In genomic region chr4:38674206-38675144, GRCh38 we compare ENCODE assay signal across 8 cellular contexts. TPM values are rescaled to one million over a fixed set of nuclear protein-coding genes. Genes with fewer than 3 reads are reported as not detected.
DNase-seq lines count a peak whose midpoint lies in the region; ATAC-seq and TF ChIP-seq lines count a peak whose summit lies in the region.

No MANE protein-coding gene starts in this region.

- no peak for TF ChIP-seq CTCF in GM10266 (IDR thresholded peaks at IDR 0.05; ENCODE audit: control insufficient read depth, insufficient read depth, low read depth, missing control alignments)

- peak overlapping the region; percentile 64 for H3K4me3 Mint-ChIP-seq in activated naive CD8-positive, alpha-beta T cell treated with anti-CD3 and anti-CD28 coated beads, Interleukin-2, amount 50 U/mL, for 24 hours

- peak; percentile 30 for ATAC-seq in activated naive CD8-positive, alpha-beta T cell treated with anti-CD3 and anti-CD28 coated beads, Interleukin-2, amount 50 U/mL, for 24 hours
- ATAC-seq in left colon (peak; percentile 35), HG03460 (IDR thresholded peaks at IDR 0.05; ENCODE audit: unreplicated experiment) (no peak)

- H3K27ac Mint-ChIP-seq in activated naive CD8-positive, alpha-beta T cell treated with anti-CD3 and anti-CD28 coated beads, Interleukin-2, amount 50 U/mL, for 24 hours: peak overlapping the region; percentile 53

- peak overlapping the region; percentile 30 for H3K27ac ChIP-seq in temporal lobe (ENCODE audit: low read depth, low read length)

- intact Hi-C loops in left colon (cut with DNase I, micrococcal nuclease): loop anchor here (2.0 to 10.0 kb wide), 4 partner anchors 350 to 610 kb away; no protein-coding TSS in a partner anchor

- no peaks in the 10 kb centered on the region for H3K27me3 Mint-ChIP-seq in activated naive CD8-positive, alpha-beta T cell treated with anti-CD3 and anti-CD28 coated beads, Interleukin-2, amount 50 U/mL, for 24 hours

- DNase-seq in SKM-1 (lab: John Stamatoyannopoulos, UW; ENCODE audit: unreplicated experiment) (peak; percentile 9), SKM-1 treated with dmso at 0.1 percent for 144 hours (lab: John Stamatoyannopoulos, UW; ENCODE audit: unreplicated experiment) (no peak), left colon (no peak), GM10266 (ENCODE audit: extremely low spot score) (no peak), NCI-H2196 treated with DMSO at 0.1 percent for 48 hours (lab: John Stamatoyannopoulos, UW; ENCODE audit: unreplicated experiment) (no peak)
- no peak for DNase-seq in activated naive CD8-positive, alpha-beta T cell treated with anti-CD3 and anti-CD28 coated beads, Interleukin-2, amount 50 U/mL, for 24 hours

- H3K36me3 Mint-ChIP-seq in activated naive CD8-positive, alpha-beta T cell treated with anti-CD3 and anti-CD28 coated beads, Interleukin-2, amount 50 U/mL, for 24 hours (ENCODE audit: low read depth): peaks cover 6% of the 10 kb centered on the region

- no peaks in the 10 kb centered on the region for H3K9me3 Mint-ChIP-seq in activated naive CD8-positive, alpha-beta T cell treated with anti-CD3 and anti-CD28 coated beads, Interleukin-2, amount 50 U/mL, for 24 hours

- H3K4me1 Mint-ChIP-seq in activated naive CD8-positive, alpha-beta T cell treated with anti-CD3 and anti-CD28 coated beads, Interleukin-2, amount 50 U/mL, for 24 hours: peaks cover 90% of the 10 kb centered on the region

RNA-seq across cellular contexts. Expression of gene KLF3, which starts 10.5 kb away (rescaled TPM):
- 100 to 1,000 TPM; 146 to 153 TPM for total RNA-seq in left colon
- 25.3 TPM for total RNA-seq in temporal lobe
